Comparison of ENCODE assay signal across 6 cellular contexts in genomic region chr19:42280761-42281174, GRCh38. TPM values are rescaled to one million over a fixed set of nuclear protein-coding genes. Genes with fewer than 3 reads are reported as not detected.
DNase-seq lines count a peak whose midpoint lies in the region; ATAC-seq and TF ChIP-seq lines count a peak whose summit lies in the region.

No MANE protein-coding gene starts in this region.

- H3K9ac ChIP-seq in PC-3 (ENCODE audit: low read length) = no peak overlapping the region

- 2% methylated on average over 26 to 27 of the region's 27 CpGs for WGBS in ectodermal cell, 2 experiments

- H3K9me2 ChIP-seq in PC-3 (replicated peaks; ENCODE audit: low read length) = no peaks in the 10 kb centered on the region

- no peak overlapping the region for H3K4me2 ChIP-seq in PC-3 (ENCODE audit: low read length)

- no TSS peak for BruUV-seq in PC-3 (replicated peaks; lab: Mats Ljungman, UMichigan)

- no peaks in the 10 kb centered on the region for H3F3A ChIP-seq in PC-3 (ENCODE audit: low read length, unreplicated experiment)

- H3K27ac ChIP-seq in ectodermal cell (ENCODE audit: insufficient read depth, low read depth, low read length, poor library complexity, severe bottlenecking) (peak overlapping the region; percentile 44), PC-3 (ENCODE audit: low read length) (no peak overlapping the region)

- no peak for TF ChIP-seq CTCF in PC-3 (conservative IDR thresholded peaks at IDR 0.05; ENCODE audit: low read depth, low read length)

- H3K4me3 ChIP-seq in ectodermal cell (ENCODE audit: insufficient read depth, low read depth, low read length) = peak overlapping the region; percentile 96
- H3K4me3 ChIP-seq in PC-3 (ENCODE audit: low read length) = no peak overlapping the region

- H3K27me3 ChIP-seq in ectodermal cell (ENCODE audit: control insufficient read depth, insufficient read depth, low read length, poor library complexity, severe bottlenecking) = no peaks in the 10 kb centered on the region
- H3K27me3 ChIP-seq in PC-3 (ENCODE audit: low read length) = no peaks in the 10 kb centered on the region

- intact Hi-C loops in posterior vena cava (cut with DNase I) (loop anchor here in 1 of 2 donors (2.0 kb wide), 1 partner anchor 36 kb away; no protein-coding TSS in a partner anchor), PC-3 (cut with micrococcal nuclease) (no loop called here)

- H3K79me2 ChIP-seq in PC-3 (ENCODE audit: low read length) = no peaks in the 10 kb centered on the region

- H3K9me3 ChIP-seq in ectodermal cell (ENCODE audit: control insufficient read depth, low read length) = no peaks in the 10 kb centered on the region
- H3K9me3 ChIP-seq in PC-3 (ENCODE audit: low read length) = no peaks in the 10 kb centered on the region

- H3K36me3 ChIP-seq in ectodermal cell (ENCODE audit: control insufficient read depth, insufficient read depth, low read length) (no peaks in the 10 kb centered on the region), PC-3 (ENCODE audit: low read depth, low read length) (no peaks in the 10 kb centered on the region)

- CTCF ChIA-PET in PC-3 (lab: Charles Lee) = no interaction called here

- POLR2A ChIA-PET in PC-3 (lab: Charles Lee; ENCODE audit: unreplicated experiment) = no interaction called here

- peak; percentile 53 for DNase-seq in activated CD8-positive, alpha-beta memory T cell treated with anti-CD3 and anti-CD28 coated beads, Interleukin-2, amount 50 U/mL, for 4 hours
- DNase-seq in activated CD8-positive, alpha-beta memory T cell treated with anti-CD3 and anti-CD28 coated beads for 24 hours = no peak
- peak; percentile 90 for DNase-seq in posterior vena cava (ENCODE audit: low spot score)
- no peak for DNase-seq in PC-3

- ATAC-seq in PC-3 (no peak), HG03520 (IDR thresholded peaks at IDR 0.05; ENCODE audit: unreplicated experiment) (no peak)

- H2AFZ ChIP-seq in PC-3 (ENCODE audit: low read length) = no peak overlapping the region

- H4K20me1 ChIP-seq in PC-3 (ENCODE audit: low read length) = no peaks in the 10 kb centered on the region

- H3K4me1 ChIP-seq in ectodermal cell (ENCODE audit: control insufficient read depth, insufficient read depth, low read length) (peaks cover 44% of the 10 kb centered on the region), PC-3 (ENCODE audit: insufficient read depth, low read length) (no peaks in the 10 kb centered on the region)

RNA-seq across cellular contexts. Expression of gene CIC, which starts 11.7 kb away (rescaled TPM):
- 73.7 TPM for polyA plus RNA-seq in ectodermal cell (2013, experiment 1 of 4)
- 80.8 TPM for polyA plus RNA-seq in ectodermal cell (2013, experiment 2 of 4)
- 61.1 TPM for polyA plus RNA-seq in ectodermal cell (2013, experiment 3 of 4)
- 66.8 TPM for polyA plus RNA-seq in ectodermal cell (2013, experiment 4 of 4)
- total RNA-seq in posterior vena cava = 10 to 100 TPM; 57.7 to 79.0 TPM
- total RNA-seq in PC-3 (2014; rRNA removed) = 9.8 and 21.4 TPM in 2 replicates

RNA-seq across cellular contexts. Expression of gene PRR19, which starts 21.2 kb away (rescaled TPM):
- 2.6 TPM for polyA plus RNA-seq in ectodermal cell (2013, experiment 1 of 4)
- 2.8 TPM for polyA plus RNA-seq in ectodermal cell (2013, experiment 2 of 4)
- polyA plus RNA-seq in ectodermal cell (2013, experiment 3 of 4) = 3.0 TPM
- 2.5 TPM for polyA plus RNA-seq in ectodermal cell (2013, experiment 4 of 4)
- total RNA-seq in posterior vena cava (under 1 TPM in 1 of 2 donors, not detected in 1; 0.19 TPM), PC-3 (2014; rRNA removed) (not detected in 2 replicates)

RNA-seq across cellular contexts. Expression of gene PAFAH1B3, which starts 21.7 kb away (rescaled TPM):
- polyA plus RNA-seq in ectodermal cell (2013, experiment 1 of 4) = 130 TPM
- 116 TPM for polyA plus RNA-seq in ectodermal cell (2013, experiment 2 of 4)
- 107 TPM for polyA plus RNA-seq in ectodermal cell (2013, experiment 3 of 4)
- 113 TPM for polyA plus RNA-seq in ectodermal cell (2013, experiment 4 of 4)
- total RNA-seq in posterior vena cava (1 to 10 TPM; 5.7 to 5.8 TPM), PC-3 (2014; rRNA removed) (not detected in 2 replicates)

RNA-seq across cellular contexts. Expression of gene ERF, which starts 25.8 kb away (rescaled TPM):
- polyA plus RNA-seq in ectodermal cell (2013, experiment 1 of 4) = 109 TPM
- polyA plus RNA-seq in ectodermal cell (2013, experiment 2 of 4) = 110 TPM
- polyA plus RNA-seq in ectodermal cell (2013, experiment 3 of 4) = 77.2 TPM
- polyA plus RNA-seq in ectodermal cell (2013, experiment 4 of 4) = 87.1 TPM
- 10 to 100 TPM; 47.9 to 54.5 TPM for total RNA-seq in posterior vena cava
- total RNA-seq in PC-3 (2014; rRNA removed) = 17.0 and 40.2 TPM in 2 replicates

RNA-seq across cellular contexts. Expression of gene TMEM145, which starts 32.3 kb away (rescaled TPM):
- 1.2 TPM for polyA plus RNA-seq in ectodermal cell (2013, experiment 1 of 4)
- 0.59 TPM for polyA plus RNA-seq in ectodermal cell (2013, experiment 2 of 4)
- polyA plus RNA-seq in ectodermal cell (2013, experiment 3 of 4) = 0.80 TPM
- 1.4 TPM for polyA plus RNA-seq in ectodermal cell (2013, experiment 4 of 4)
- total RNA-seq in posterior vena cava (under 1 TPM in 1 of 2 donors, not detected in 1; 0.14 TPM), PC-3 (2014; rRNA removed) (0.29 and 0.69 TPM in 2 replicates)

Comparison
In these comparisons a context has a peak if more than half of its experiments do, and no peak if none do; other contexts are left out.
1. DNase-seq: peak in activated CD8-positive, alpha-beta memory T cell treated with anti-CD3 and anti-CD28 coated beads, Interleukin-2, amount 50 U/mL, for 4 hours (single experiment) and posterior vena cava (single experiment); none in activated CD8-positive, alpha-beta memory T cell treated with anti-CD3 and anti-CD28 coated beads for 24 hours (single experiment) and PC-3 (single experiment).